ENCODE assay signal across 12 cellular contexts in genomic region chr14:24395609-24396580, GRCh38. TPM values are rescaled to one million over a fixed set of nuclear protein-coding genes. Genes with fewer than 3 reads are reported as not detected.
DNase-seq lines count a peak whose midpoint lies in the region; ATAC-seq, FAIRE-seq and TF ChIP-seq lines count a peak whose summit lies in the region.
"Had no signal": no experiment of that assay in that cellular context is flagged by ENCODE, and none has a peak within 500 bp of the region (broad histone marks: within the 10 kb centered on the region; RNA-seq: fewer than 3 reads in every experiment).

No MANE protein-coding gene starts in this region.

- WGBS in smooth muscle cell (ENCODE audit: low lambda C conversion rate), result 65% methylated on average over 8 of the region's 8 CpGs

- in situ Hi-C loops in SK-MEL-5 (cut with HindIII; ENCODE audit: low pct_unique_long_range_greater_than_20kb, low sequenced_read_pairs), result no loop called here

- ATAC-seq in GM21619 (IDR thresholded peaks at IDR 0.05; ENCODE audit: unreplicated experiment) (no peak), left cardiac atrium (no peak), GM18511 (IDR thresholded peaks at IDR 0.05; ENCODE audit: unreplicated experiment) (no peak)

- peak overlapping the region; percentile 71 for H3K27ac ChIP-seq in smooth muscle cell (ENCODE audit: low read depth)
- H3K27ac ChIP-seq: SJSA1 had no signal

- peaks cover 28% of the 10 kb centered on the region for H3K4me1 ChIP-seq in smooth muscle cell (ENCODE audit: low read depth)

- TF ChIP-seq POLR2A in H54 (IDR thresholded peaks at IDR 0.05; ENCODE audit: low read depth, low read length), result no peak

- no peak for TF ChIP-seq CTCF in fibroblast of pulmonary artery (IDR thresholded peaks at IDR 0.05; ENCODE audit: low read length, missing control alignments)
- TF ChIP-seq CTCF in smooth muscle cell (IDR thresholded peaks at IDR 0.05; ENCODE audit: borderline replicate concordance, insufficient read depth, poor library complexity, severe bottlenecking), result no peak

- H3K9ac ChIP-seq in smooth muscle cell (ENCODE audit: low read depth), result no peak overlapping the region

- DNase-seq in HPDE6-E6E7 (ENCODE audit: extremely low spot score) (peak; percentile 43), SK-MEL-5 (ENCODE audit: low read depth, low spot score) (peak; percentile 11), fibroblast of pulmonary artery (ENCODE audit: low read depth) (peak; percentile 25), smooth muscle cell (lab: John Stamatoyannopoulos, UW; ENCODE audit: unreplicated experiment) (no peak), left cardiac atrium (no peak), H54 (ENCODE audit: insufficient read length, low spot score) (no peak)
- DNase-seq: activated effector memory CD4-positive, alpha-beta T cell treated with Interleukin-2 at 50 U/mL for 16 hours; caudate nucleus; NCI-H510A had no signal

- no peaks in the 10 kb centered on the region for H3K27me3 ChIP-seq in smooth muscle cell (ENCODE audit: low read depth)
- H3K27me3 ChIP-seq: SJSA1 had no signal

- H3K4me3 ChIP-seq in fibroblast of pulmonary artery (replicated peaks; ENCODE audit: low read depth, low read length) (no peak overlapping the region), smooth muscle cell (no peak overlapping the region)
- H3K4me3 ChIP-seq: SJSA1 had no signal

- peak overlapping the region; percentile 13 for H3K4me2 ChIP-seq in smooth muscle cell

- H4K20me1 ChIP-seq in smooth muscle cell (ENCODE audit: low read depth), result no peaks in the 10 kb centered on the region

- no peaks in the 10 kb centered on the region for H3K9me3 ChIP-seq in smooth muscle cell (replicated peaks; ENCODE audit: low read depth)
- H3K9me3 ChIP-seq: SJSA1 had no signal

- peak overlapping the region; percentile 62 for H2AFZ ChIP-seq in smooth muscle cell (ENCODE audit: low read depth)

- H3K79me2 ChIP-seq in smooth muscle cell (ENCODE audit: low read depth), result peaks cover 21% of the 10 kb centered on the region

- H3K36me3 ChIP-seq in smooth muscle cell (ENCODE audit: low read depth), result no peaks in the 10 kb centered on the region
- H3K36me3 ChIP-seq: SJSA1 had no signal

- H3F3A ChIP-seq in smooth muscle cell (ENCODE audit: low read depth), result peaks cover 6% of the 10 kb centered on the region

- intact Hi-C loops in left cardiac atrium (cut with DNase I), result no loop called here

- FAIRE-seq in H54 (lab: Jason Lieb, UNC), result no peak

RNA-seq across cellular contexts. Expression of gene NYNRIN, which starts 2.9 kb away (rescaled TPM):
- 0.05 TPM in 1 of 2 replicates, not detected in the other for total RNA-seq in SK-MEL-5 (2014; rRNA removed; shearing (Covaris generic))
- polyA plus RNA-seq in SK-MEL-5 (2015; cell fraction: cytosol; rRNA removed), result not detected in 2 replicates
- polyA plus RNA-seq in SK-MEL-5 (2015; cell fraction: nucleus; rRNA removed), result not detected in 2 replicates
- 38.0 and 41.1 TPM in 2 replicates for total RNA-seq in smooth muscle cell
- polyA plus RNA-seq in smooth muscle cell, result 29.5 and 30.3 TPM in 2 replicates
- 10 to 100 TPM in 1 of 2 donors, 1 to 10 TPM in 1; 6.5 to 12.0 TPM for total RNA-seq in left cardiac atrium

RNA-seq across cellular contexts. Expression of gene NFATC4, which starts 27.9 kb away (rescaled TPM):
- total RNA-seq in SK-MEL-5 (2014; rRNA removed; shearing (Covaris generic)), result 0.05 and 0.53 TPM in 2 replicates
- 0.10 TPM in 1 of 2 replicates, not detected in the other for polyA plus RNA-seq in SK-MEL-5 (2015; cell fraction: cytosol; rRNA removed)
- 1.5 and 4.5 TPM in 2 replicates for polyA plus RNA-seq in SK-MEL-5 (2015; cell fraction: nucleus; rRNA removed)
- total RNA-seq in smooth muscle cell (40.1 and 44.6 TPM in 2 replicates), left cardiac atrium (10 to 100 TPM; 23.9 to 30.9 TPM)
- 84.7 and 93.3 TPM in 2 replicates for polyA plus RNA-seq in smooth muscle cell

RNA-seq across cellular contexts. Expression of gene CBLN3, which starts 33.6 kb away (rescaled TPM):
- total RNA-seq in SK-MEL-5 (2014; rRNA removed; shearing (Covaris generic)), result 0.11 and 0.24 TPM in 2 replicates
- 0.15 and 0.38 TPM in 2 replicates for polyA plus RNA-seq in SK-MEL-5 (2015; cell fraction: cytosol; rRNA removed)
- 0.20 and 1.1 TPM in 2 replicates for polyA plus RNA-seq in SK-MEL-5 (2015; cell fraction: nucleus; rRNA removed)
- 1.1 and 3.0 TPM in 2 replicates for total RNA-seq in smooth muscle cell
- 1.6 and 2.5 TPM in 2 replicates for polyA plus RNA-seq in smooth muscle cell
- total RNA-seq in left cardiac atrium, result 1 to 10 TPM; 2.2 to 2.5 TPM

RNA-seq across cellular contexts. Expression of gene KHNYN, which starts 33.9 kb away (rescaled TPM):
- 30.9 and 37.5 TPM in 2 replicates for total RNA-seq in SK-MEL-5 (2014; rRNA removed; shearing (Covaris generic))
- polyA plus RNA-seq in SK-MEL-5 (2015; cell fraction: cytosol; rRNA removed), result 22.2 and 34.6 TPM in 2 replicates
- polyA plus RNA-seq in SK-MEL-5 (2015; cell fraction: nucleus; rRNA removed), result 57.3 and 73.1 TPM in 2 replicates
- total RNA-seq in smooth muscle cell (43.1 and 55.7 TPM in 2 replicates), left cardiac atrium (10 to 100 TPM; 24.8 to 27.1 TPM)
- 28.2 and 34.8 TPM in 2 replicates for polyA plus RNA-seq in smooth muscle cell

RNA-seq across cellular contexts. Expression of gene SDR39U1, which starts 46.7 kb away (rescaled TPM):
- total RNA-seq in SK-MEL-5 (2014; rRNA removed; shearing (Covaris generic)), result 6.2 and 12.5 TPM in 2 replicates
- 36.7 and 39.5 TPM in 2 replicates for polyA plus RNA-seq in SK-MEL-5 (2015; cell fraction: cytosol; rRNA removed)
- 360 and 494 TPM in 2 replicates for polyA plus RNA-seq in SK-MEL-5 (2015; cell fraction: nucleus; rRNA removed)
- total RNA-seq in smooth muscle cell (20.9 and 21.6 TPM in 2 replicates), left cardiac atrium (10 to 100 TPM; 72.0 to 78.8 TPM)
- 62.6 and 78.8 TPM in 2 replicates for polyA plus RNA-seq in smooth muscle cell

Comparison
In these comparisons a context has a peak if more than half of its experiments do, and no peak if none do; other contexts are left out.
1. DNase-seq: peak in HPDE6-E6E7 (single experiment), SK-MEL-5 (single experiment) and fibroblast of pulmonary artery (single experiment); none in smooth muscle cell (single experiment), left cardiac atrium (single experiment) and H54 (single experiment).
2. RNA of gene NFATC4, which starts 27.9 kb away (total RNA-seq): 40.1 to 44.6 TPM in smooth muscle cell and 23.9 to 30.9 TPM in left cardiac atrium; 0.05 to 0.53 TPM in SK-MEL-5; every median in the first group is over 10 times any median in the second.